ENCODE assay signal across 8 cellular contexts in genomic region chr19:3471954-3472655, GRCh38. TPM values are rescaled to one million over a fixed set of nuclear protein-coding genes. Genes with fewer than 3 reads are reported as not detected.
DNase-seq lines count a peak whose midpoint lies in the region; ATAC-seq and TF ChIP-seq lines count a peak whose summit lies in the region.

No MANE protein-coding gene starts in this region.

- peak overlapping the region; percentile 17 for H3K4me2 ChIP-seq in parathyroid adenoma (ENCODE audit: low read length)

- no peak for TF ChIP-seq POLR2A in esophagus muscularis mucosa (IDR thresholded peaks at IDR 0.05; ENCODE audit: low read depth)

- no peak for TF ChIP-seq EP300 in esophagus muscularis mucosa (IDR thresholded peaks at IDR 0.05)

- WGBS in esophagus muscularis mucosa = 29% methylated on average over 23 of the region's 24 CpGs

- ATAC-seq in HG03159 (IDR thresholded peaks at IDR 0.05; ENCODE audit: unreplicated experiment) (no peak), GM21367 (IDR thresholded peaks at IDR 0.05; ENCODE audit: unreplicated experiment) (no peak)

- H3K36me3 ChIP-seq in esophagus muscularis mucosa = no peaks in the 10 kb centered on the region
- H3K36me3 ChIP-seq in parathyroid adenoma (ENCODE audit: control insufficient read depth, insufficient read depth, low read length) = no peaks in the 10 kb centered on the region

- H3K9ac ChIP-seq in parathyroid adenoma = no peak overlapping the region

- H3K9me3 ChIP-seq in esophagus muscularis mucosa (no peaks in the 10 kb centered on the region), parathyroid adenoma (ENCODE audit: control insufficient read depth, low read length) (no peaks in the 10 kb centered on the region)

- TF ChIP-seq CTCF in esophagus muscularis mucosa (IDR thresholded peaks at IDR 0.05) (peak; percentile 91 to 96 (median 94)), parathyroid adenoma (IDR thresholded peaks at IDR 0.05) (peak; percentile 85)

- H3K4me1 ChIP-seq in esophagus muscularis mucosa (peaks cover 14 to 58% (median 46%) of the 10 kb centered on the region in 4 donors), parathyroid adenoma (no peaks in the 10 kb centered on the region)

- intact Hi-C loops in esophagus muscularis mucosa (cut with DNase I) = loop anchor here (1.0 kb wide), 1 partner anchor 146 kb away; no protein-coding TSS in a partner anchor

- peak; percentile 67 for DNase-seq in DMS 273 (lab: John Stamatoyannopoulos, UW; ENCODE audit: unreplicated experiment)
- DNase-seq in DMS 273 treated with DMSO at 0.1 percent for 48 hours (lab: John Stamatoyannopoulos, UW) = no peak
- peak; percentile 16 to 33 for DNase-seq in activated CD4-positive, alpha-beta T cell treated with anti-CD3 and anti-CD28 coated beads for 4 hours
- DNase-seq in esophagus muscularis mucosa (ENCODE audit: extremely low spot score) = no peak
- DNase-seq in NOMO-1 treated with DMSO at 0.1 percent for 48 hours (lab: John Stamatoyannopoulos, UW; ENCODE audit: unreplicated experiment) = no peak

- H2AFZ ChIP-seq in parathyroid adenoma = no peak overlapping the region

- H3K27me3 ChIP-seq in esophagus muscularis mucosa = peaks cover 0 to 19% (median 2%) of the 10 kb centered on the region in 4 donors
- H3K27me3 ChIP-seq in parathyroid adenoma (ENCODE audit: control insufficient read depth, insufficient read depth, low read length) = no peaks in the 10 kb centered on the region

- H3K27ac ChIP-seq in esophagus muscularis mucosa (replicated peaks in 1 of 4) (peak overlapping the region in 1 of 4 donors; percentile 33), parathyroid adenoma (no peak overlapping the region)

- H3K79me2 ChIP-seq in parathyroid adenoma = no peaks in the 10 kb centered on the region

- H3K4me3 ChIP-seq in esophagus muscularis mucosa (no peak overlapping the region), parathyroid adenoma (ENCODE audit: low read depth, low read length) (no peak overlapping the region)

RNA-seq across cellular contexts. Expression of gene SMIM24, which starts 8.2 kb away (rescaled TPM):
- not detected for total RNA-seq in esophagus muscularis mucosa

RNA-seq across cellular contexts. Expression of gene SMIM44, which starts 11.1 kb away (rescaled TPM):
- total RNA-seq in esophagus muscularis mucosa = not detected

RNA-seq across cellular contexts. Expression of gene DOHH, which starts 28.4 kb away (rescaled TPM):
- 10 to 100 TPM; 19.5 to 37.5 (median 25.8) TPM for total RNA-seq in esophagus muscularis mucosa

RNA-seq across cellular contexts. Expression of gene FZR1, which starts 34.0 kb away (rescaled TPM):
- total RNA-seq in esophagus muscularis mucosa = 10 to 100 TPM; 15.8 to 41.2 (median 31.4) TPM

Comparison
In these comparisons a context has a peak if more than half of its experiments do, and no peak if none do; other contexts are left out.
1. DNase-seq: peak in DMS 273 (single experiment) and activated CD4-positive, alpha-beta T cell treated with anti-CD3 and anti-CD28 coated beads for 4 hours (2 of 2); none in DMS 273 treated with DMSO at 0.1 percent for 48 hours (single experiment), esophagus muscularis mucosa (single experiment) and NOMO-1 treated with DMSO at 0.1 percent for 48 hours (single experiment).